In the genomic region with DNA sequence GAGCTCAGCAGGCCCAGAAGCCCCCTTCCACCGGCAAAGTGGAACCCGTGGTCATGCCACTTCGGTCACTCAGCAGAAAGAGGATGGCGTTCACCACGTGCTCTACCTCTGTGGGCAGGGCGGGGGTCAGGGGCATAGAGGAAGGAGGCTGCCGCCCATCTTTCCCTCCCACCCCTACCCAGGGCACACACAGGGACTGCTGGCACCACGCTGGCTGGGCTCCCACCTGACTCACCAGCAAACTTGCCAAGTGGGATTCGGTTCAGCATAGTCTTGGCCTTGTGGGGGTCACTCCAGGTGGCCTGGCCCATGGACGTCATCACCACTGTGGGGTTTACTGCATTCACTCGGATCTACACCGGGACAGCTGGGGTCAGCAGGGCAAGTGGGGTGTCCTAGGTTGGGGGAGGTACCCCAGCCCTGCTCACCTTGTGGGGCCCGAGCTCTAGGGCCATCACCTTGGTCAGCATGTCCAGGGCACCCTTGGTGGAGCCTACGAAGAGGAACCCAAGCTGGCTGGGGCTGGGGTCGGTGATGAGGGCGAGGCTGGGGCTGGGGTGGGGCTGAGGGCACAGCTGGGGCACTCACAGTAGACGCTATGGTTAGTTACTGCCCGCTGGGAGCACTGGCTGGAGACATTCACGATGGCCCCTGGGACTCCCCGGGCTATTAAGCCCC, we compare ENCODE assay signal across 8 cellular contexts. TPM values are rescaled to one million over a fixed set of nuclear protein-coding genes. Genes with fewer than 3 reads are reported as not detected.
DNase-seq lines count a peak whose midpoint lies in the region; ATAC-seq and TF ChIP-seq lines count a peak whose summit lies in the region.

No MANE protein-coding gene starts in this region.

- no peak overlapping the region for H2AFZ ChIP-seq in Loucy (ENCODE audit: low read length)

- peaks cover 11% of the 10 kb centered on the region for H3K4me1 ChIP-seq in Loucy (ENCODE audit: insufficient read depth, low read length, poor library complexity, severe bottlenecking)

- CTCF ChIA-PET in BJ (lab: Yijun Ruan, JAX): interaction anchor here (0.6 to 5.0 kb wide), 6 partner anchors 14 to 299 kb away, joined by 3 to 23 read pairs (median 4); a partner anchor contains a TSS

- peaks cover 7% of the 10 kb centered on the region; the same call in 1 of the 2 replicates for H3K79me2 ChIP-seq in Loucy (ENCODE audit: insufficient read depth, low read length)

- H3K36me3 ChIP-seq in BJ (ENCODE audit: control insufficient read depth, insufficient read depth, low read length) (no peaks in the 10 kb centered on the region), Loucy (ENCODE audit: insufficient read depth, low read length) (no peaks in the 10 kb centered on the region)

- peaks cover 11% of the 10 kb centered on the region for H3K27me3 Mint-ChIP-seq in nephron progenitor cell (ENCODE audit: low read depth, poor library complexity)

- H3K9me3 Mint-ChIP-seq in nephron progenitor cell: peaks cover 8% of the 10 kb centered on the region

- TF ChIP-seq CTCF in BJ (IDR thresholded peaks at IDR 0.05; ENCODE audit: insufficient read depth, low read depth, low read length) (no peak), Loucy (conservative IDR thresholded peaks at IDR 0.05; ENCODE audit: low read length) (no peak), choroid plexus epithelial cell (conservative IDR thresholded peaks at IDR 0.05; ENCODE audit: low read depth, low read length) (no peak), nephron progenitor cell (IDR thresholded peaks at IDR 0.05) (no peak)

- no peaks in the 10 kb centered on the region for H3F3A ChIP-seq in Loucy (ENCODE audit: low read depth)

- H3K9me3 ChIP-seq in Loucy (ENCODE audit: insufficient read depth, low read depth, low read length): no peaks in the 10 kb centered on the region

- peak overlapping the region; percentile 89 for H3K9ac ChIP-seq in Loucy (ENCODE audit: low read depth, low read length, poor library complexity, severe bottlenecking)

- POLR2A ChIA-PET in BJ (lab: Charles Lee): no interaction called here

- H3K27me3 ChIP-seq in BJ (ENCODE audit: control insufficient read depth, insufficient read depth, low read length): no peaks in the 10 kb centered on the region
- H3K27me3 ChIP-seq in Loucy (ENCODE audit: insufficient read depth, low read length, poor library complexity, severe bottlenecking): no peaks in the 10 kb centered on the region

- no peaks in the 10 kb centered on the region for H3K36me3 Mint-ChIP-seq in nephron progenitor cell (ENCODE audit: low read depth)

- H3K9me2 ChIP-seq in Loucy (replicated peaks; ENCODE audit: low read depth, low read length): no peaks in the 10 kb centered on the region

- no peak for ATAC-seq in GM21737 (IDR thresholded peaks at IDR 0.05; ENCODE audit: unreplicated experiment)

- peak overlapping the region; percentile 79 for H3K4me3 Mint-ChIP-seq in nephron progenitor cell

- peaks cover 7% of the 10 kb centered on the region for H4K20me1 ChIP-seq in Loucy (ENCODE audit: insufficient read depth, low read length, poor library complexity, severe bottlenecking)

- H3K4me1 Mint-ChIP-seq in nephron progenitor cell: peaks cover 39% of the 10 kb centered on the region

- peak overlapping the region; percentile 94 for H3K4me2 ChIP-seq in Loucy (ENCODE audit: low read depth, low read length, poor library complexity, severe bottlenecking)

- DNase-seq in BJ (ENCODE audit: low read depth): no peak
- DNase-seq in choroid plexus epithelial cell (ENCODE audit: low read depth): no peak
- no peak for DNase-seq in nephron progenitor cell
- no peak for DNase-seq in NCI-H69 (lab: John Stamatoyannopoulos, UW)
- DNase-seq in germinal center (ENCODE audit: low spot score): no peak
- DNase-seq in cerebellar nuclear complex (lab: John Stamatoyannopoulos, UW): no peak

- H3K27ac Mint-ChIP-seq in nephron progenitor cell: no peak overlapping the region

- H3K4me3 ChIP-seq in BJ (ENCODE audit: low read depth, low read length) (peak overlapping the region; percentile 64), Loucy (ENCODE audit: low read length, poor library complexity, severe bottlenecking) (peak overlapping the region; percentile 90), choroid plexus epithelial cell (ENCODE audit: low read depth, low read length) (peak overlapping the region; percentile 68)

RNA-seq across cellular contexts. Expression of a gene that starts 1.4 kb away (rescaled TPM):
- 42.7 and 66.0 TPM in 2 replicates for polyA plus RNA-seq in BJ (2011; rRNA removed)
- 21.7 and 40.3 TPM in 2 replicates for polyA minus RNA-seq in BJ (2011; rRNA and poly(A)+ RNA removed)

RNA-seq across cellular contexts. Expression of a gene that starts 4.6 kb away (rescaled TPM):
- polyA plus RNA-seq in BJ (2011; rRNA removed): 7.5 and 11.5 TPM in 2 replicates
- 4.7 and 5.1 TPM in 2 replicates for polyA minus RNA-seq in BJ (2011; rRNA and poly(A)+ RNA removed)

RNA-seq across cellular contexts. Expression of a gene that starts 13.0 kb away (rescaled TPM):
- 4.1 and 6.0 TPM in 2 replicates for polyA plus RNA-seq in BJ (2011; rRNA removed)
- 3.1 and 3.7 TPM in 2 replicates for polyA minus RNA-seq in BJ (2011; rRNA and poly(A)+ RNA removed)

RNA-seq across cellular contexts. Expression of a gene that starts 13.4 kb away (rescaled TPM):
- 40.4 and 57.0 TPM in 2 replicates for polyA plus RNA-seq in BJ (2011; rRNA removed)
- polyA minus RNA-seq in BJ (2011; rRNA and poly(A)+ RNA removed): 10.4 and 14.0 TPM in 2 replicates

RNA-seq across cellular contexts. Expression of a gene that starts 15.5 kb away (rescaled TPM):
- 15.8 and 23.7 TPM in 2 replicates for polyA plus RNA-seq in BJ (2011; rRNA removed)
- polyA minus RNA-seq in BJ (2011; rRNA and poly(A)+ RNA removed): 21.9 and 28.9 TPM in 2 replicates
